8 cellular contexts compared by ENCODE assay signal in the genomic region with DNA sequence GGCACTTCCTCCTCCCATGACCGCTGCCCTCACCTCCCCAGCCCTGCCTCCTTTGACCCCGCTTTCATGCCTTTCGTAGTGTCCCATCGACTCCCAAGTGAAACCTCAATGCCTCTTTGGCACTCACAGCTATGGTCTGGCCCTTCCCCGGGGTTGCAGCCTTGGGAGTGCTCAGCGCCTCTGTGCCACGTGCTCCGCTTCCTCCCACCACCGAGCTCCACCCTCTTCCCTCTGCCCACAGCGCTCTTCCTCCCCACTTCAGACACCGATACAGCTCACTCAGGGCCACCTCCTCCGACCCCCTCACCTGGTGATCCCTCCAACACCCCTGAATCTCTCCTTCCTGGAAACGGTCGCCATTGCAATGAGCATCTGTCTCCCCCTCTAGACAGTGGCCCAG. TPM values are rescaled to one million over a fixed set of nuclear protein-coding genes. Genes with fewer than 3 reads are reported as not detected.
DNase-seq lines count a peak whose midpoint lies in the region; ATAC-seq and TF ChIP-seq lines count a peak whose summit lies in the region.

No MANE protein-coding gene starts in this region.

- no peaks in the 10 kb centered on the region for H3K9me3 ChIP-seq in upper lobe of right lung
- no peaks in the 10 kb centered on the region for H3K9me3 ChIP-seq in PC-9 (ENCODE audit: insufficient read depth, low read depth)

- CTCF ChIA-PET in PC-9 (lab: Charles Lee) = no interaction called here

- H3K9me2 ChIP-seq in PC-9 (ENCODE audit: insufficient read depth) = no peaks in the 10 kb centered on the region

- DNase-seq in activated CD4-positive, CD25-positive, alpha-beta regulatory T cell treated with anti-CD3 and anti-CD28 coated beads, Interleukin-2, amount 50 U/mL, for 72 hours = peak; percentile 64
- peak; percentile 29 for DNase-seq in pons (ENCODE audit: low spot score)
- DNase-seq in upper lobe of right lung = peak; percentile 74
- DNase-seq in PC-9 = no peak
- DNase-seq in KG1 (lab: John Stamatoyannopoulos, UW) = no peak
- DNase-seq in kidney glomerular epithelial cell (lab: John Stamatoyannopoulos, UW) = no peak

- no peak overlapping the region for H3K4me2 ChIP-seq in PC-9

- H3K79me2 ChIP-seq in PC-9 (ENCODE audit: low read depth) = no peaks in the 10 kb centered on the region

- no TSS peak for BruUV-seq in PC-9 (replicated peaks; lab: Mats Ljungman, UMichigan)

- no peaks in the 10 kb centered on the region for H3K27me3 ChIP-seq in upper lobe of right lung
- H3K27me3 ChIP-seq in PC-9 (ENCODE audit: insufficient read depth, low read depth) = no peaks in the 10 kb centered on the region

- ATAC-seq in upper lobe of right lung (peak; percentile 89), HG02571 (IDR thresholded peaks at IDR 0.05; ENCODE audit: unreplicated experiment) (no peak)

- intact Hi-C loops in upper lobe of right lung (cut with DNase I) = no loop called here
- intact Hi-C loops in PC-9 (cut with micrococcal nuclease; ENCODE audit: unreplicated experiment) = no loop called here

- H3K36me3 ChIP-seq in upper lobe of right lung (no peaks in the 10 kb centered on the region), PC-9 (ENCODE audit: low read depth) (no peaks in the 10 kb centered on the region)

- TF ChIP-seq CTCF in upper lobe of right lung (IDR thresholded peaks at IDR 0.05) (no peak), PC-9 (conservative IDR thresholded peaks at IDR 0.05) (no peak)

- peaks cover 54% of the 10 kb centered on the region for H3K4me1 ChIP-seq in upper lobe of right lung
- no peaks in the 10 kb centered on the region for H3K4me1 ChIP-seq in PC-9 (replicated peaks; ENCODE audit: insufficient read depth)

- H3F3A ChIP-seq in PC-9 (ENCODE audit: insufficient read depth, low read depth) = no peaks in the 10 kb centered on the region

- H3K4me3 ChIP-seq in upper lobe of right lung (no peak overlapping the region), PC-9 (no peak overlapping the region)

- H3K27ac ChIP-seq in cingulate gyrus (ENCODE audit: low read depth, low read length) (peak overlapping the region; percentile 54), upper lobe of right lung (peak overlapping the region; percentile 70), PC-9 (no peak overlapping the region)

- no peaks in the 10 kb centered on the region for H4K20me1 ChIP-seq in PC-9 (ENCODE audit: insufficient read depth)

- POLR2A ChIA-PET in PC-9 (lab: Charles Lee; ENCODE audit: unreplicated experiment) = interaction anchor here (0.9 kb wide), 1 partner anchor 439 kb away, joined by 5 read pairs; no protein-coding TSS in a partner anchor

- H2AFZ ChIP-seq in PC-9 = no peak overlapping the region

RNA-seq across cellular contexts. Expression of a gene that starts 16.6 kb away (rescaled TPM):
- total RNA-seq in upper lobe of right lung (5.4 TPM), PC-9 (2021) (not detected in 2 replicates)

Comparison
In these comparisons a context has a peak if more than half of its experiments do, and no peak if none do; other contexts are left out.
1. DNase-seq: peak in activated CD4-positive, CD25-positive, alpha-beta regulatory T cell treated with anti-CD3 and anti-CD28 coated beads, Interleukin-2, amount 50 U/mL, for 72 hours (single experiment), pons (single experiment) and upper lobe of right lung (single experiment); none in PC-9 (0 of 2), KG1 (single experiment) and kidney glomerular epithelial cell (single experiment).